8 cellular contexts compared by ENCODE assay signal in the genomic region with DNA sequence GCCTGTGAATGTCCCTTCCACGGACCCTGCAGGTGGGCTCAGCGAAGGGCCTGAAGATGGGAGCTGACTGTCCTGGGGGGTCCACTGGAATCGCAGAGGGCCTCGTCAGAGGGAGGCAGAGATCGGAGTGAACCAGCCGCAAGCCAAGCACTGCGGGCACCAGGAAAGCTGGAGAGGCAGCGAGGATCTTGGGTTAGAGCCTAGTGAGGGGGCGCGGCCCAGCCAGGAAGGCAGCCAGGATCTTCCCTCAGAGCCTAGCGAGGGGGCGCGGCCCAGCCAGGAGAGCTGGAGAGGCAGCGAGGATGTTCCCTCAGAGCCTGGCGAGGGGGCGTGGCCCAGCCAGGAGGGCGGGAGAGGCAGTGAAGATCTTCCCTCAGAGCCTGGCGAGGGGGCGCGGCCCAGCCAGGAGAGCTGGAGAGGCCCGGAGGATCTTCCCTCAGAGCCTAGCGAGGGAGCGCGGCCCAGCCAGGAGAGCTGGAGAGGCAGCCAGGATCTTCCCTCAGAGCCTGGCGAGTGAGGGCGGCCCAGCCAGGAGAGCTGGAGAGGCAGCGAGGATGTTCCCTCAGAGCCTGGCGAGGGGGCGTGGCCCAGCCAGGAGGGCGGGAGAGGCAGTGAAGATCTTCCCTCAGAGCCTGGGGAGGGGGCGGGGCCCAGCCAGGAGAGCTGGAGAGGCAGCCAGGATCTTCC.
A peak's percentile ranks its signal among the peaks of the same experiment; 100 is the strongest.
DNase-seq lines count a peak whose midpoint lies in the region; ATAC-seq and TF ChIP-seq lines count a peak whose summit lies in the region.
"Not testable (repeated sequence)": the region's sequence is repeated elsewhere in the genome, so short reads cannot be mapped to it uniquely, and the experiment has no call there.

No MANE protein-coding gene starts in this region.

- not testable (repeated sequence) for H3K9me3 ChIP-seq in KOPT-K1 (ENCODE audit: insufficient read depth, low read length, poor library complexity, severe bottlenecking)

- not testable (repeated sequence) for H3K9me3 Mint-ChIP-seq in activated T-cell treated with anti-CD3 and anti-CD28 coated beads, Interleukin-2, amount 50 U/mL, for 4 hours; type B pancreatic cell

- not testable (repeated sequence) for ATAC-seq in activated T-cell treated with anti-CD3 and anti-CD28 coated beads, Interleukin-2, amount 50 U/mL, for 4 hours
- ATAC-seq in omental fat pad (ENCODE audit: low FRiP score): peak; percentile 73

- H3K27ac Mint-ChIP-seq in type B pancreatic cell: peak overlapping the region; percentile 65

- not testable (repeated sequence) for H3K36me3 Mint-ChIP-seq in activated T-cell treated with anti-CD3 and anti-CD28 coated beads, Interleukin-2, amount 50 U/mL, for 4 hours (ENCODE audit: insufficient read depth); type B pancreatic cell

- DNase-seq in DMS53 (lab: John Stamatoyannopoulos, UW) (peak; percentile 47), NCI-H82 (lab: John Stamatoyannopoulos, UW) (peak; percentile 86), iPS-NIHi7 (ENCODE audit: extremely low spot score) (peak; percentile 73), omental fat pad (ENCODE audit: low spot score) (peak; percentile 29), type B pancreatic cell (ENCODE audit: extremely low spot score, unreplicated experiment) (peak; percentile 81)
- not testable (repeated sequence) for DNase-seq in activated T-cell treated with anti-CD3 and anti-CD28 coated beads, Interleukin-2, amount 50 U/mL, for 4 hours
- DNase-seq in effector CD8-positive, alpha-beta T cell (lab: John Stamatoyannopoulos, UW): peak; percentile 13

- peak overlapping the region; percentile 41 for H3K27ac ChIP-seq in KOPT-K1 (ENCODE audit: low read depth, low read length, poor library complexity, severe bottlenecking)

- not testable (repeated sequence) for H3K36me3 ChIP-seq in KOPT-K1 (ENCODE audit: insufficient read depth, low read length)

- peaks cover 15% of the 10 kb centered on the region for H3K4me1 Mint-ChIP-seq in activated T-cell treated with anti-CD3 and anti-CD28 coated beads, Interleukin-2, amount 50 U/mL, for 4 hours (ENCODE audit: low read depth)
- H3K4me1 Mint-ChIP-seq in type B pancreatic cell (ENCODE audit: unreplicated experiment): not testable (repeated sequence)

- H3K27me3 Mint-ChIP-seq in activated T-cell treated with anti-CD3 and anti-CD28 coated beads, Interleukin-2, amount 50 U/mL, for 4 hours (ENCODE audit: low read depth): peaks cover 16% of the 10 kb centered on the region
- not testable (repeated sequence) for H3K27me3 Mint-ChIP-seq in type B pancreatic cell

- TF ChIP-seq CTCF in omental fat pad (IDR thresholded peaks at IDR 0.05); type B pancreatic cell (conservative IDR thresholded peaks at IDR 0.05): not testable (repeated sequence)

- H3K4me3 Mint-ChIP-seq in activated T-cell treated with anti-CD3 and anti-CD28 coated beads, Interleukin-2, amount 50 U/mL, for 4 hours: peak overlapping the region; percentile 80
- H3K4me3 Mint-ChIP-seq in type B pancreatic cell: peak overlapping the region; percentile 89
